ENCODE assay signal across 8 cellular contexts in the genomic region with DNA sequence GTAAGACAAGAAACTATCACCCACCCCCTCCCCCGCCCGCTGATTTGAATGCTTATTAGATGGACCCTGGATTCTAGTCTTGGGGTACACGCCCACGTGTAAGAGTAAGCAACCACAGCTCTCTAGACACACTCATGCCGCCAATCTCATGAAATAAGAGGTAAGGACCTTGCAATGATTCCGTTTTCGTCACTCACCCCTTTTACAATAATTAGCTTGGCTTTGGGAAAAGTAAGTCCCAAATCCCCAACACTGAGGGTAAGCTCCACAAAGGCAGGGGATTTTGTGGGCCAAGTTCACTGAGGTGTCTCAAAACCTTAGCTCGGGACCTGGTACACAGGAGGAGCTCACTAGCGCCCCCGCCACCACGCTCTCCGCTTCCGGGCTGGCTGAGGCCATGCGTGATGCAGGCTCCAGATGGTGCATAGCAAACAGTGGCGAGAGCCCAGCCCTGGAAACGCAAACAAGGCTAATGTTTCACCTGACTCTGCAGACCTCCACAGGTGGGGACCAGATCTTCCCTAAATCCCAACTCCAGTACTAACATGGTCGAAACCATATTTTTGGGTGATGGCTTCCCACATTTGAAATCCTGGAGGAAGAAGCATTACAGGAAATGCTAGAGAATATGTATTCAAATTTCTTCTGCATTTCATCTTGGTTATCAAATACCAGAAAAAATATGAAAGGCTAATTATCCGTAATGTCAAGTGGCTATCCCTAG. TPM values are rescaled to one million over a fixed set of nuclear protein-coding genes. Genes with fewer than 3 reads are reported as not detected.
DNase-seq lines count a peak whose midpoint lies in the region; ATAC-seq and TF ChIP-seq lines count a peak whose summit lies in the region.

No MANE protein-coding gene starts in this region.

- H2BK12ac ChIP-seq in trophoblast cell (ENCODE audit: low read length): no peak overlapping the region

- POLR2A ChIA-PET in HEK293T (lab: Yijun Ruan, JAX): interaction anchor here (0.6 to 1.7 kb wide), 10 partner anchors 10 to 610 kb away, joined by 3 to 5 read pairs (median 4); a partner anchor contains a TSS

- no peak overlapping the region for H3K18ac ChIP-seq in trophoblast cell (ENCODE audit: low read length)

- peak overlapping the region; percentile 89 for H2BK5ac ChIP-seq in trophoblast cell (ENCODE audit: low read depth, low read length, poor library complexity)

- no peaks in the 10 kb centered on the region for H3K27me3 Mint-ChIP-seq in activated naive CD8-positive, alpha-beta T cell

- no CpG with 5 or more reads among the region's 18 CpGs for WGBS in trophoblast cell (ENCODE audit: extremely low coverage, insufficient coverage, insufficient read length)
- 0 to 4% methylated on average over 2 to 18 of the region's 18 CpGs for WGBS in transverse colon (ENCODE audit: low coverage in 1 of 2), 2 donors

- H3K79me1 ChIP-seq in trophoblast cell (ENCODE audit: low read length): peaks cover 18% of the 10 kb centered on the region

- peak overlapping the region; percentile 66 for H3K4me2 ChIP-seq in trophoblast cell (ENCODE audit: low read length)

- peak overlapping the region; percentile 32 for H3K14ac ChIP-seq in trophoblast cell (ENCODE audit: low read length)

- H3K9me3 ChIP-seq in SK-N-MC (ENCODE audit: low read depth, low read length) (no peaks in the 10 kb centered on the region), trophoblast cell (ENCODE audit: insufficient read depth, low read depth, low read length) (peaks cover 1% of the 10 kb centered on the region), transverse colon (no peaks in the 10 kb centered on the region)

- H4K12ac ChIP-seq in trophoblast cell (ENCODE audit: low read depth, low read length): no peak overlapping the region

- H3K4me1 ChIP-seq in trophoblast cell (ENCODE audit: control insufficient read depth in 1 of 2, insufficient read depth in 2 of 2, low read length in 2 of 2) (peaks cover 5 to 18% of the 10 kb centered on the region in 2 experiments), transverse colon (peaks cover 0 to 37% (median 24%) of the 10 kb centered on the region in 4 donors)

- H3K23ac ChIP-seq in trophoblast cell (ENCODE audit: low read length): no peak overlapping the region

- no peak for TF ChIP-seq EP300 in transverse colon (IDR thresholded peaks at IDR 0.05; ENCODE audit: low read depth)

- H3K36me3 ChIP-seq in SK-N-MC (ENCODE audit: insufficient read depth, low read length) (no peaks in the 10 kb centered on the region), trophoblast cell (ENCODE audit: control insufficient read depth in 1 of 2, insufficient read depth in 2 of 2, low read length in 2 of 2) (no peaks in the 10 kb centered on the region), transverse colon (no peaks in the 10 kb centered on the region)

- peak; percentile 97 for ATAC-seq in Right ventricle myocardium superior (ENCODE audit: poor library complexity)

- no peaks in the 10 kb centered on the region for H3K9me3 Mint-ChIP-seq in activated naive CD8-positive, alpha-beta T cell (ENCODE audit: low read depth)

- peak; percentile 45 for TF ChIP-seq POLR2A in transverse colon (IDR thresholded peaks at IDR 0.05)

- peaks cover 65% of the 10 kb centered on the region for H3K4me1 Mint-ChIP-seq in activated naive CD8-positive, alpha-beta T cell (ENCODE audit: low read depth)

- H3K4me3 ChIP-seq in GM08714 (ENCODE audit: low read length): peak overlapping the region; percentile 74
- peak overlapping the region; percentile 92 for H3K4me3 ChIP-seq in SK-N-MC
- H3K4me3 ChIP-seq in trophoblast cell (ENCODE audit: low read depth, low read length): peak overlapping the region; percentile 20
- peak overlapping the region; percentile 27 to 67 (median 60) for H3K4me3 ChIP-seq in transverse colon

- DNase-seq in HEK293T (ENCODE audit: extremely low spot score) (peak; percentile 80), MV-4-11 (lab: John Stamatoyannopoulos, UW) (peak; percentile 85), SK-N-MC (ENCODE audit: low read depth, low spot score) (peak; percentile 75), Right ventricle myocardium superior (peak; percentile 92), trophoblast cell (peak; percentile 91 to 94), transverse colon (peak; percentile 94)

- peak overlapping the region; percentile 92 for H2AFZ ChIP-seq in trophoblast cell (ENCODE audit: insufficient read depth, low read length, poor library complexity)

- H3K27ac ChIP-seq in SK-N-MC: peak overlapping the region; percentile 93
- peak overlapping the region; percentile 93 for H3K27ac ChIP-seq in trophoblast cell (ENCODE audit: low read depth, low read length)
- peak overlapping the region; percentile 81 to 93 (median 88) for H3K27ac ChIP-seq in transverse colon

- H2BK120ac ChIP-seq in trophoblast cell (ENCODE audit: insufficient read depth, low read length, poor library complexity): no peak overlapping the region

- intact Hi-C loops in Right ventricle myocardium superior (cut with DNase I) (no loop called here), transverse colon (cut with DNase I; ENCODE audit: low total_unique reads) (no loop called here)

- H3K9ac ChIP-seq in SK-N-MC (ENCODE audit: insufficient read length): peak overlapping the region; percentile 81
- H3K9ac ChIP-seq in trophoblast cell (ENCODE audit: low read length): peak overlapping the region; percentile 79

- CTCF ChIA-PET in HEK293T (lab: Yijun Ruan, JAX): interaction anchor here (0.6 to 1.0 kb wide), 8 partner anchors 9 to 149 kb away, joined by 3 to 4 read pairs (median 3); no protein-coding TSS in a partner anchor

- H3K4me3 Mint-ChIP-seq in activated naive CD8-positive, alpha-beta T cell: peak overlapping the region; percentile 94

- peak overlapping the region; percentile 99 for H3K27ac Mint-ChIP-seq in activated naive CD8-positive, alpha-beta T cell

- peaks cover 5% of the 10 kb centered on the region for H3K36me3 Mint-ChIP-seq in activated naive CD8-positive, alpha-beta T cell

- peak; percentile 52 to 70 (median 58) for TF ChIP-seq CTCF in transverse colon (IDR thresholded peaks at IDR 0.05)

- no peak overlapping the region for H2AK5ac ChIP-seq in trophoblast cell (ENCODE audit: low read length)

- peak overlapping the region; percentile 96 for H4K8ac ChIP-seq in trophoblast cell (ENCODE audit: low read depth, low read length)

- H3K27me3 ChIP-seq in trophoblast cell (ENCODE audit: insufficient read depth, low read length) (no peaks in the 10 kb centered on the region), transverse colon (no peaks in the 10 kb centered on the region)

- peak overlapping the region; percentile 82 for H4K91ac ChIP-seq in trophoblast cell (ENCODE audit: low read depth, low read length)

- H3K79me2 ChIP-seq in trophoblast cell (ENCODE audit: control insufficient read depth, insufficient read depth, low read length, poor library complexity): peaks cover 5% of the 10 kb centered on the region

- in situ Hi-C loops in transverse colon (cut with MboI; ENCODE audit: low pct_ligation_motif_present in 1 of 4, low pct_unique_long_range_greater_than_20kb in 1 of 4, low sequenced_read_pairs in 3 of 4): loop anchor here in 1 of 4 donors (25.0 kb wide), 1 partner anchor 527 kb away; no protein-coding TSS in a partner anchor

- H3K4ac ChIP-seq in trophoblast cell (ENCODE audit: low read depth, low read length): peak overlapping the region; percentile 48

TF ChIP-seq in HEK293T, 16 proteins besides CTCF, POLR2A, EP300 and RAD21:
- TF ChIP-seq L3MBTL2 (conservative IDR thresholded peaks at IDR 0.05) (peak; percentile 61), FOXK2 (IDR thresholded peaks at IDR 0.05) (no peak), ELF4 (IDR thresholded peaks at IDR 0.05) (peak; percentile 67; the same call in 1 of the 2 replicates), FOXA1 (IDR thresholded peaks at IDR 0.05) (no peak)
TF ChIP-seq in HEK293T: peak in this region for 2.

RNA-seq across cellular contexts. Expression of a gene that starts 4.1 kb away (rescaled TPM):
- total RNA-seq in Right ventricle myocardium superior: 0.75 TPM
- polyA plus RNA-seq in trophoblast cell (2013): 41.9 and 45.7 TPM in 2 replicates
- 100 to 1,000 TPM in 3 of 4 donors, 10 to 100 TPM in 1; 27.3 to 569 (median 401) TPM for total RNA-seq in transverse colon

Comparison
In these comparisons a context has a peak if more than half of its experiments do, and no peak if none do; other contexts are left out.
1. Peak in every context shown above with its lines: DNase-seq, ATAC-seq, H3K4me3 ChIP-seq and H3K27ac ChIP-seq.
2. H3K4me3 ChIP-seq: peak in every context shown above with its lines; median percentile 92 in SK-N-MC; 74 in GM08714; 60 in transverse colon; 20 in trophoblast cell.
3. RNA of a gene that starts 4.1 kb away (total RNA-seq): 27.3 to 569 TPM in transverse colon; 0.75 TPM in Right ventricle myocardium superior (single experiment); every median in the first group is over 10 times any median in the second.